ENCODE assay signal across 17 cellular contexts in the genomic region with DNA sequence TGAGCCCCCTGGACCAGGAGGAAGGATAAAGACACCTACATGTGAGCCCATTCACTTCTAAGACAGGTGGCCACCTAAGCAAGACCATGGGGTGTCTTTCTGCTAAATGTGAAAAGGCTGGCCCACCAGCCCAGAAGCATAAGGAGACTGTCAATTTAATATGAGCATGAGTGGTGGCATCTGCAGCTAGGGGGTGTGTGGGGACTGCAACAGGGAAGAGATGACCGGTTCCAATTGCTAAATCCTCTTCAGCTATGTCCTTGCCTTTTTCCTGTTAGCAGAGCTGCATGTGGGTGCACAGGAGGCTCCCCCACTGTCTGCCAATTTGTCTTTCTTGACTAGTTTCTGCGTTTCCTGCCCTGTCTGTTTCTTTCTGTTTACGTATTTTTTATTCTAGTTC. TPM values are rescaled to one million over a fixed set of nuclear protein-coding genes. Genes with fewer than 3 reads are reported as not detected.
"Had no signal": no experiment of that assay in that cellular context is flagged by ENCODE, and none has a peak within 500 bp of the region (broad histone marks: within the 10 kb centered on the region; RNA-seq: fewer than 3 reads in every experiment).

No MANE protein-coding gene starts in this region.

- H3K36me3 ChIP-seq: uterus had no signal

- H3K4me1 ChIP-seq: neural progenitor cell, pancreas, uterus had no signal

- H3K27ac Mint-ChIP-seq: activated naive CD8-positive, alpha-beta T cell had no signal

- H3K27me3 Mint-ChIP-seq: activated naive CD8-positive, alpha-beta T cell had no signal

- H3K4me3 ChIP-seq: neural progenitor cell, pancreas, tibial artery, uterus had no signal

- H3K4me2 ChIP-seq: neural progenitor cell had no signal

- H3K9me3 Mint-ChIP-seq: activated T-cell treated with anti-CD3 and anti-CD28 coated beads, Interleukin-2, amount 50 U/mL, for 4 hours; neural progenitor cell had no signal

- H3K27ac ChIP-seq: neural progenitor cell, pancreas, tibial artery, uterus had no signal

- H3K4me1 Mint-ChIP-seq: neural progenitor cell had no signal

- H3K9ac ChIP-seq: neural progenitor cell had no signal

- DNase-seq: activated CD4-positive, alpha-beta T cell treated with anti-CD3 and anti-CD28 coated beads for 1 hour; activated CD4-positive, alpha-beta T cell treated with anti-CD3 and anti-CD28 coated beads, Interleukin-2, amount 50 U/mL, for 4 hours; activated effector memory CD4-positive, alpha-beta T cell treated with anti-CD3 and anti-CD28 coated beads, Interleukin-2, amount 50 U/mL, for 16 hours; activated T-cell treated with anti-CD3 and anti-CD28 coated beads, Interleukin-2, amount 50 U/mL, for 4 hours; amniotic stem cell; cortex of kidney; effector CD4-positive, alpha-beta T cell; foreskin melanocyte; mesendoderm; pancreas; stimulated activated CD4-positive, alpha-beta T cell treated with anti-CD3 and anti-CD28 coated beads, Interleukin-1b, Interleukin-23, amount 100 ng/mL, for 48 hours; T1000; tibial artery; uterus had no signal

- H3K4me3 Mint-ChIP-seq: activated naive CD8-positive, alpha-beta T cell; activated T-cell treated with anti-CD3 and anti-CD28 coated beads, Interleukin-2, amount 50 U/mL, for 4 hours; neural progenitor cell had no signal

- H3K9me3 ChIP-seq: pancreas, tibial artery, uterus had no signal

- H3K27me3 ChIP-seq: neural progenitor cell, pancreas, tibial artery, uterus had no signal

- H2AFZ ChIP-seq: neural progenitor cell had no signal

- ATAC-seq: activated T-cell treated with anti-CD3 and anti-CD28 coated beads, Interleukin-2, amount 50 U/mL, for 4 hours; pancreas had no signal

RNA-seq across cellular contexts. Expression of a gene that starts 22.3 kb away (rescaled TPM):
- total RNA-seq: subcutaneous adipose tissue had no signal
